9 cellular contexts compared by ENCODE assay signal in genomic region chr9:22173959-22174358, GRCh38.
"Had no signal": no experiment of that assay in that cellular context is flagged by ENCODE, and none has a peak within 500 bp of the region (broad histone marks: within the 10 kb centered on the region; RNA-seq: fewer than 3 reads in every experiment).

No MANE protein-coding gene starts in this region.

- ATAC-seq: K562 had no signal

- H2AFZ ChIP-seq: GM23248 had no signal

- H3K4me3 ChIP-seq: GM23248, K562 had no signal

- H3K9ac ChIP-seq: GM23248 had no signal

- H3K27ac ChIP-seq: GM23248, HL-60 had no signal

- FAIRE-seq: H54, HTR-8/SVneo, K562 had no signal

- DNase-seq: GM23248, GOT3, H9, HCEC 1CT, KG1 had no signal
